Comparison of ENCODE assay signal across 9 cellular contexts in the genomic region with DNA sequence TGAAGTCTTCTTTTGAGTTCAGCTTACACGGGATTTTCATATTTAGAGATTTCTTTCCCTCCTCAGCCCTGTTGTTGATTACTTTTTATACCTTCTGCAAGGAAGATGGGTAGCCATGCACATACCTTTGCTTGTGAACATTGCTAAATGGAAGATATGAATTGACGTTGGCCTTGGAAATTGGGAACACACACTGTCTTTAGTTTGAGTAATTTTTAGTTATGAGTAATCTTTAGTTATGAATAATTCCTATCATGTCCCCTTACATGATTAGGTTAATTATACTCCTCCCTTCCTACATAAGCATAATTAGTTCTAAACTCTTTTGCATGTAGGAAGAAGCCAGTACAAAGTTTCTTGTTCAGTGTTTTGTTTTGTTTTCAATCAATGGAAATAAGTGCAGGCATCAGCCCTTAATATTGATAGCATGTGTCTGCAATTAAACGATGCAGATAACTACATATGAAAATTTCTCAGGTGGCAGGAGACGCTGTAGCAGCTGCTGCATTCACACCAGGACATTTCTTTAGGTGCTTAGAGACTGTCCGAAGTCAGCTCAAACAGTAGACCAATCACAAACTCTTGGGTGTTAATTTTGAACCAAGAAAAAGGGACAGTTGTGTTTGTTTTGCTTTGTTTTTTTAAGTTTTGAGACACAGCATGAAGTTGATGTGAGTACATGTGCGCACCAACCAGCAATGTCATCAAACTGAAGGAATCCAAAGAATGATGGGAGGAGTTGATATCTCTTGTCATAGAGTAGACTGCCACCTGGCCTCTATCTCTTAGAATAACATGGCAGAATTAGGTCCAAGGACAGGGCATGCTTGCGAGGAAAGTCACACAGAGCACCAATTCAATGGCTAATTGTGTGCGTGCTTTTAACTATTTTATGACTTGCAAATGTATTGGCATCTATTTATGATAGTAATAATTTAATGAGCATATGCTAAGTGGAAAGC. TPM values are rescaled to one million over a fixed set of nuclear protein-coding genes. Genes with fewer than 3 reads are reported as not detected.
DNase-seq lines count a peak whose midpoint lies in the region; ATAC-seq and TF ChIP-seq lines count a peak whose summit lies in the region.
"Had no signal": no experiment of that assay in that cellular context is flagged by ENCODE, and none has a peak within 500 bp of the region (broad histone marks: within the 10 kb centered on the region; RNA-seq: fewer than 3 reads in every experiment).

No MANE protein-coding gene starts in this region.

- H3K36me3 ChIP-seq in GM06990 (ENCODE audit: control insufficient read depth, insufficient read depth, low read length) (peaks cover 15% of the 10 kb centered on the region), HAP-1 (replicated peaks) (no peaks in the 10 kb centered on the region)

- H3K4me3 Mint-ChIP-seq in natural killer cell: no peak overlapping the region
- H3K4me3 Mint-ChIP-seq in activated T-helper 2 cell treated with anti-CD3 and anti-CD28 coated beads, Interferon-gamma antibody, Interleukin-2, Interleukin-4, amounts not matched to agents 10 μg/mL and 5 μg/mL and 100 μg/mL, durations not matched to agents 14 hours and 24 hours and 36 hours (ENCODE audit: low read depth): no peak overlapping the region

- H3K4me1 ChIP-seq in HAP-1: no peaks in the 10 kb centered on the region

- in situ Hi-C loops in HAP-1 (cut with MboI; ENCODE audit: low sequenced_read_pairs): no loop called here

- H3K9me3 Mint-ChIP-seq in natural killer cell: no peaks in the 10 kb centered on the region
- no peaks in the 10 kb centered on the region for H3K9me3 Mint-ChIP-seq in activated T-helper 2 cell treated with anti-CD3 and anti-CD28 coated beads, Interferon-gamma antibody, Interleukin-2, Interleukin-4, amounts not matched to agents 10 μg/mL and 5 μg/mL and 100 μg/mL, durations not matched to agents 14 hours and 24 hours and 36 hours

- peaks cover 5% of the 10 kb centered on the region in 2 donors for H3K4me1 Mint-ChIP-seq in natural killer cell
- H3K4me1 Mint-ChIP-seq in activated T-helper 2 cell treated with anti-CD3 and anti-CD28 coated beads, Interferon-gamma antibody, Interleukin-2, Interleukin-4, amounts not matched to agents 10 μg/mL and 5 μg/mL and 100 μg/mL, durations not matched to agents 14 hours and 24 hours and 36 hours (ENCODE audit: low read depth): peaks cover 2% of the 10 kb centered on the region

- H3K27me3 Mint-ChIP-seq in natural killer cell (ENCODE audit: low read depth in 2 of 2): no peaks in the 10 kb centered on the region
- H3K27me3 Mint-ChIP-seq in activated T-helper 2 cell treated with anti-CD3 and anti-CD28 coated beads, Interferon-gamma antibody, Interleukin-2, Interleukin-4, amounts not matched to agents 10 μg/mL and 5 μg/mL and 100 μg/mL, durations not matched to agents 14 hours and 24 hours and 36 hours (ENCODE audit: low read depth): no peaks in the 10 kb centered on the region

- intact Hi-C loops in natural killer cell (cut with micrococcal nuclease): no loop called here
- intact Hi-C loops in activated T-helper 2 cell treated with anti-CD3 and anti-CD28 coated beads, Interferon-gamma antibody, Interleukin-2, Interleukin-4, amounts not matched to agents 10 μg/mL and 5 μg/mL and 100 μg/mL, durations not matched to agents 14 hours and 24 hours and 36 hours (cut with micrococcal nuclease): no loop called here

- DNase-seq in GM06990 (ENCODE audit: extremely low read depth, insufficient read length) (no peak), LHCN-M2 (ENCODE audit: low read depth) (peak; percentile 73), epithelial cell of esophagus (ENCODE audit: low read depth) (peak; percentile 52), natural killer cell (no peak), HAP-1 (ENCODE audit: low spot score in 2 of 2) (no peak), NCI-H82 treated with DMSO at 0.1 percent for 48 hours (lab: John Stamatoyannopoulos, UW; ENCODE audit: unreplicated experiment) (no peak)
- DNase-seq in activated T-helper 2 cell treated with anti-CD3 and anti-CD28 coated beads, Interferon-gamma antibody, Interleukin-2, Interleukin-4, amounts not matched to agents 10 μg/mL and 5 μg/mL and 100 μg/mL, durations not matched to agents 14 hours and 24 hours and 36 hours (ENCODE audit: low spot score): no peak
- DNase-seq: SHP77 treated with DMSO at 0.1 percent for 48 hours had no signal

- peak; percentile 10 for TF ChIP-seq CTCF in GM06990 (IDR thresholded peaks at IDR 0.05; ENCODE audit: insufficient read depth, low read length, poor library complexity, severe bottlenecking)
- TF ChIP-seq CTCF in epithelial cell of esophagus (IDR thresholded peaks at IDR 0.05; ENCODE audit: insufficient read depth, low read depth, low read length, missing control alignments): peak; percentile 25
- TF ChIP-seq CTCF in natural killer cell (IDR thresholded peaks at IDR 0.05): no peak

- H3K4me3 ChIP-seq in GM06990 (replicated peaks; ENCODE audit: low read depth, low read length): no peak overlapping the region
- no peak overlapping the region for H3K4me3 ChIP-seq in epithelial cell of esophagus (ENCODE audit: low read length)
- H3K4me3 ChIP-seq in HAP-1: no peak overlapping the region

- H3K27me3 ChIP-seq in GM06990 (replicated peaks; ENCODE audit: control insufficient read depth, insufficient read depth, low read length) (no peaks in the 10 kb centered on the region), HAP-1 (ENCODE audit: low read depth) (no peaks in the 10 kb centered on the region)

- no peak overlapping the region for H3K27ac Mint-ChIP-seq in natural killer cell
- no peak overlapping the region for H3K27ac Mint-ChIP-seq in activated T-helper 2 cell treated with anti-CD3 and anti-CD28 coated beads, Interferon-gamma antibody, Interleukin-2, Interleukin-4, amounts not matched to agents 10 μg/mL and 5 μg/mL and 100 μg/mL, durations not matched to agents 14 hours and 24 hours and 36 hours

- peaks cover 8% of the 10 kb centered on the region for H3K36me3 Mint-ChIP-seq in natural killer cell
- peaks cover 56% of the 10 kb centered on the region for H3K36me3 Mint-ChIP-seq in activated T-helper 2 cell treated with anti-CD3 and anti-CD28 coated beads, Interferon-gamma antibody, Interleukin-2, Interleukin-4, amounts not matched to agents 10 μg/mL and 5 μg/mL and 100 μg/mL, durations not matched to agents 14 hours and 24 hours and 36 hours (ENCODE audit: low read depth)

- ATAC-seq in natural killer cell (peak in 2 of 3 donors; percentile 49 to 59), HG02798 (IDR thresholded peaks at IDR 0.05; ENCODE audit: poor library complexity, unreplicated experiment) (no peak)

- H3K9me3 ChIP-seq in HAP-1: no peaks in the 10 kb centered on the region

RNA-seq across cellular contexts. Expression of gene SMARCA2, which starts 51.4 kb away (rescaled TPM):
- total RNA-seq in LHCN-M2 (2014; rRNA removed) (65.1 and 71.2 TPM in 2 replicates), natural killer cell (100 to 1,000 TPM; 303 to 324 (median 308) TPM)
- 31.6 TPM for polyA plus RNA-seq in LHCN-M2 (2012)
- total RNA-seq in activated T-helper 2 cell treated with anti-CD3 and anti-CD28 coated beads, Interferon-gamma antibody, Interleukin-2, Interleukin-4, amounts not matched to agents 10 μg/mL and 5 μg/mL and 100 μg/mL, durations not matched to agents 14 hours and 24 hours and 36 hours: 84.5 and 90.4 TPM in 2 replicates

Comparison
In these comparisons a context has a peak if more than half of its experiments do, and no peak if none do; other contexts are left out.
1. DNase-seq: peak in LHCN-M2 (single experiment) and epithelial cell of esophagus (single experiment); none in GM06990 (single experiment), natural killer cell (single experiment), HAP-1 (0 of 2), NCI-H82 treated with DMSO at 0.1 percent for 48 hours (single experiment) and activated T-helper 2 cell treated with anti-CD3 and anti-CD28 coated beads, Interferon-gamma antibody, Interleukin-2, Interleukin-4, amounts not matched to agents 10 μg/mL and 5 μg/mL and 100 μg/mL, durations not matched to agents 14 hours and 24 hours and 36 hours (single experiment).